In genomic region chr11:125224391-125225015, GRCh38 we compare ENCODE assay signal across 11 cellular contexts. TPM values are rescaled to one million over a fixed set of nuclear protein-coding genes. Genes with fewer than 3 reads are reported as not detected.
DNase-seq lines count a peak whose midpoint lies in the region; ATAC-seq and TF ChIP-seq lines count a peak whose summit lies in the region.
"Had no signal": no experiment of that assay in that cellular context is flagged by ENCODE, and none has a peak within 500 bp of the region (broad histone marks: within the 10 kb centered on the region; RNA-seq: fewer than 3 reads in every experiment).

No MANE protein-coding gene starts in this region.

- peak; percentile 33 to 35 for TF ChIP-seq CTCF in brain (conservative IDR thresholded peaks at IDR 0.05)
- TF ChIP-seq CTCF in thoracic aorta (IDR thresholded peaks at IDR 0.05): peak; percentile 42

- no peak overlapping the region for H3K27ac ChIP-seq in thoracic aorta
- H3K27ac ChIP-seq: transverse colon had no signal

- no peaks in the 10 kb centered on the region for H3K36me3 Mint-ChIP-seq in brain

- no peaks in the 10 kb centered on the region for H3K9me3 Mint-ChIP-seq in brain
- H3K9me3 Mint-ChIP-seq: central memory CD8-positive, alpha-beta T cell; T-helper 1 cell treated with Interleukin-12 subunit alpha and Interleukin-12 subunit beta and Interleukin-4 antibody, amounts not matched to agents 30 μg/mL and 1 μg/mL, for 36 hours had no signal

- no peaks in the 10 kb centered on the region for H3K9me3 ChIP-seq in thoracic aorta
- H3K9me3 ChIP-seq: transverse colon had no signal

- no peaks in the 10 kb centered on the region for H3K4me1 ChIP-seq in thoracic aorta (ENCODE audit: control insufficient read depth in 1 of 2, low read depth in 2 of 2)
- H3K4me1 ChIP-seq: transverse colon had no signal

- H3K27me3 ChIP-seq in thoracic aorta (replicated peaks; ENCODE audit: insufficient read depth): no peaks in the 10 kb centered on the region
- H3K27me3 ChIP-seq: transverse colon had no signal

- H3K27me3 Mint-ChIP-seq in brain: no peaks in the 10 kb centered on the region

- no peaks in the 10 kb centered on the region for H3K36me3 ChIP-seq in thoracic aorta
- H3K36me3 ChIP-seq: transverse colon had no signal

- H3K4me1 Mint-ChIP-seq in brain: peaks cover 93% of the 10 kb centered on the region
- H3K4me1 Mint-ChIP-seq: central memory CD8-positive, alpha-beta T cell had no signal

- ATAC-seq in thoracic aorta (ENCODE audit: insufficient number of reproducible peaks, low FRiP score, low read depth) (no peak), HG02763 (IDR thresholded peaks at IDR 0.05; ENCODE audit: unreplicated experiment) (no peak), HG03139 (IDR thresholded peaks at IDR 0.05; ENCODE audit: unreplicated experiment) (no peak)

- peak overlapping the region in 3 of 5 experiments; percentile 12 to 79 (median 75) for H3K27ac Mint-ChIP-seq in brain
- H3K27ac Mint-ChIP-seq: T-helper 1 cell treated with Interleukin-12 subunit alpha and Interleukin-12 subunit beta and Interleukin-4 antibody, amounts not matched to agents 30 μg/mL and 1 μg/mL, for 36 hours had no signal

- DNase-seq in NCI-H446 (lab: John Stamatoyannopoulos, UW) (peak; percentile 1 to 4), NCI-H446 treated with DMSO at 0.1 percent for 48 hours (lab: John Stamatoyannopoulos, UW) (no peak), iris pigment epithelial cell (ENCODE audit: low read depth) (peak; percentile 45), thoracic aorta (ENCODE audit: low spot score) (no peak), NCI-H1930 (lab: John Stamatoyannopoulos, UW) (no peak)
- DNase-seq: transverse colon had no signal

- peak overlapping the region in 1 of 5 experiments; percentile 41 for H3K4me3 Mint-ChIP-seq in brain
- H3K4me3 Mint-ChIP-seq: central memory CD8-positive, alpha-beta T cell; T-helper 1 cell treated with Interleukin-12 subunit alpha and Interleukin-12 subunit beta and Interleukin-4 antibody, amounts not matched to agents 30 μg/mL and 1 μg/mL, for 36 hours had no signal

- H3K4me3 ChIP-seq in thoracic aorta: no peak overlapping the region
- H3K4me3 ChIP-seq: transverse colon had no signal

RNA-seq across cellular contexts. Expression of gene PKNOX2, which starts 60.0 kb away (rescaled TPM):
- polyA plus RNA-seq in brain (ENCODE audit: insufficient read depth, low read depth, low replicate concordance): 6.4 TPM
- 1 to 10 TPM; 1.4 to 9.2 TPM for total RNA-seq in thoracic aorta

Comparison
In these comparisons a context has a peak if more than half of its experiments do, and no peak if none do; other contexts are left out.
1. DNase-seq: peak in NCI-H446 (2 of 2) and iris pigment epithelial cell (single experiment); none in NCI-H446 treated with DMSO at 0.1 percent for 48 hours (single experiment), thoracic aorta (single experiment) and NCI-H1930 (0 of 2).